8 cellular contexts compared by ENCODE assay signal in the genomic region with DNA sequence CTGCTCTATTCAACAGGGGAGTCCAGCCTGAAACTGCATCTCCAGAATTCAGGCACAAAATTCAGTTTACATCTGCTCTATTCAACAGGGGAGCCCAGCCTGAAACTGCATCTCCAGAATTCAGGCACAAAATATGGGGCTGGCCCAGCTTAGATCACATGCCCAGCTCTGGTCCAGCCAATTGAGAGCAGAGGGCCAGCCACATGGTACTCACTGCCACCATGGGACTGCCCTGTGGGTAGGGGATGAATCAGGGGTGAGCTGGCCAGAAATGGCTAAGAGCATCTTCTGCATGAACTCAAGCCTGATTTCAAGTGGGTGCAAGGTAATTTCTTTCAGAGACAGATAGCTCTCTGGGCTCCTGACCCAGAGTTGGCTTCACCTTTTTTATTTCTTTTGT.
DNase-seq lines count a peak whose midpoint lies in the region; ATAC-seq and TF ChIP-seq lines count a peak whose summit lies in the region.

No MANE protein-coding gene starts in this region.

- H3K9me3 ChIP-seq in heart left ventricle: no peaks in the 10 kb centered on the region
- H3K9me3 ChIP-seq in mucosa of rectum (ENCODE audit: control insufficient read depth in 2 of 2, low read length in 2 of 2): no peaks in the 10 kb centered on the region
- H3K9me3 ChIP-seq in upper lobe of left lung: no peaks in the 10 kb centered on the region
- no peaks in the 10 kb centered on the region for H3K9me3 ChIP-seq in PC-9 (ENCODE audit: insufficient read depth, low read depth)

- in situ Hi-C loops in KBM-7 (cut with MboI; ENCODE audit: low pct_unique_long_range_greater_than_20kb, low sequenced_read_pairs): no loop called here

- H3K4me2 ChIP-seq in PC-9: no peak overlapping the region

- DNase-seq in heart left ventricle (no peak), cardiac septum (ENCODE audit: low spot score) (no peak), upper lobe of left lung (no peak), PC-9 (no peak), KBM-7 (no peak), dermis blood vessel endothelial cell (no peak)

- POLR2A ChIA-PET in PC-9 (lab: Charles Lee; ENCODE audit: unreplicated experiment): interaction anchor here (0.8 kb wide), 1 partner anchor 245 kb away, joined by 5 read pairs; a partner anchor contains a TSS

- H3K9me2 ChIP-seq in PC-9 (ENCODE audit: insufficient read depth): no peaks in the 10 kb centered on the region

- TF ChIP-seq POLR2A in heart left ventricle (IDR thresholded peaks at IDR 0.05): no peak
- TF ChIP-seq POLR2A in upper lobe of left lung (IDR thresholded peaks at IDR 0.05): no peak

- TF ChIP-seq CTCF in heart left ventricle (IDR thresholded peaks at IDR 0.05): no peak
- no peak for TF ChIP-seq CTCF in upper lobe of left lung (IDR thresholded peaks at IDR 0.05)
- no peak for TF ChIP-seq CTCF in PC-9 (conservative IDR thresholded peaks at IDR 0.05)

- no peaks in the 10 kb centered on the region for H4K20me1 ChIP-seq in PC-9 (ENCODE audit: insufficient read depth)

- CTCF ChIA-PET in PC-9 (lab: Charles Lee): no interaction called here

- no peak overlapping the region for H3K9ac ChIP-seq in mucosa of rectum (ENCODE audit: low read depth in 1 of 2, low read length in 2 of 2)

- no peak for TF ChIP-seq EP300 in upper lobe of left lung (IDR thresholded peaks at IDR 0.05)

- H3K27ac ChIP-seq in heart left ventricle: peak overlapping the region; percentile 91 to 99 (median 98)
- peak overlapping the region; percentile 99 for H3K27ac ChIP-seq in angular gyrus (ENCODE audit: low read depth, low read length)
- H3K27ac ChIP-seq in mucosa of rectum (ENCODE audit: low read depth in 2 of 2, low read length in 2 of 2): peak overlapping the region; percentile 9 to 88
- peak overlapping the region in 3 of 4 donors; percentile 77 to 97 (median 89) for H3K27ac ChIP-seq in upper lobe of left lung
- H3K27ac ChIP-seq in PC-9: no peak overlapping the region

- BruUV-seq in PC-9 (replicated peaks; lab: Mats Ljungman, UMichigan): no TSS peak

- ATAC-seq in heart left ventricle (no peak), upper lobe of left lung (ENCODE audit: low FRiP score in 2 of 2) (no peak)

- H3K27me3 ChIP-seq in heart left ventricle (no peaks in the 10 kb centered on the region), mucosa of rectum (ENCODE audit: control insufficient read depth in 2 of 2, insufficient read depth in 2 of 2, low read length in 2 of 2) (no peaks in the 10 kb centered on the region), upper lobe of left lung (no peaks in the 10 kb centered on the region), PC-9 (ENCODE audit: insufficient read depth, low read depth) (no peaks in the 10 kb centered on the region)

- no peaks in the 10 kb centered on the region for H3F3A ChIP-seq in PC-9 (ENCODE audit: insufficient read depth, low read depth)

- no peak overlapping the region for H3K4me3 ChIP-seq in heart left ventricle
- H3K4me3 ChIP-seq in mucosa of rectum (ENCODE audit: low read length in 2 of 2): no peak overlapping the region
- no peak overlapping the region for H3K4me3 ChIP-seq in upper lobe of left lung
- no peak overlapping the region for H3K4me3 ChIP-seq in PC-9

- intact Hi-C loops in heart left ventricle (cut with DNase I): loop anchor here (5.0 to 10.0 kb wide), 13 partner anchors 69 to 1019 kb away; a partner anchor contains a TSS
- intact Hi-C loops in cardiac septum (cut with DNase I): loop anchor here (5.0 kb wide), 3 partner anchors 71 to 366 kb away; no protein-coding TSS in a partner anchor
- intact Hi-C loops in PC-9 (cut with micrococcal nuclease; ENCODE audit: unreplicated experiment): loop anchor here (10.0 kb wide), 3 partner anchors 101 to 819 kb away; no protein-coding TSS in a partner anchor

- H3K4me1 ChIP-seq in heart left ventricle (peaks cover 0 to 46% (median 18%) of the 10 kb centered on the region in 12 donors), mucosa of rectum (ENCODE audit: control insufficient read depth in 2 of 2, insufficient read depth in 2 of 2, low read length in 2 of 2) (peaks cover 5 to 9% of the 10 kb centered on the region in 2 donors), upper lobe of left lung (peaks cover 8 to 20% (median 17%) of the 10 kb centered on the region in 4 donors), PC-9 (replicated peaks; ENCODE audit: insufficient read depth) (no peaks in the 10 kb centered on the region)

- H3K79me2 ChIP-seq in PC-9 (ENCODE audit: low read depth): no peaks in the 10 kb centered on the region

- H2AFZ ChIP-seq in PC-9: no peak overlapping the region

- H3K36me3 ChIP-seq in heart left ventricle (no peaks in the 10 kb centered on the region), mucosa of rectum (ENCODE audit: control insufficient read depth in 2 of 2, insufficient read depth in 2 of 2, low read length in 2 of 2) (no peaks in the 10 kb centered on the region), upper lobe of left lung (no peaks in the 10 kb centered on the region), PC-9 (ENCODE audit: low read depth) (no peaks in the 10 kb centered on the region)
